Comparison of ENCODE assay signal across 1 cellular context in genomic region chr1:230187290-230187689, GRCh38.
TF ChIP-seq lines count a peak whose summit lies in the region.

No MANE protein-coding gene starts in this region.

TF ChIP-seq in WTC11, 78 proteins besides CTCF, POLR2A, EP300 and RAD21 (continued from another document):
- no peak for TF ChIP-seq ARID4B (CRISPR knock-in tag; IDR thresholded peaks at IDR 0.05; ENCODE audit: borderline replicate concordance)
- no peak for TF ChIP-seq ZSCAN18 (CRISPR knock-in tag; IDR thresholded peaks at IDR 0.05)
- no peak for TF ChIP-seq ZNF425 (CRISPR knock-in tag; conservative IDR thresholded peaks at IDR 0.05)
